ENCODE assay signal across 27 cellular contexts in genomic region chr17:44257815-44258750, GRCh38. TPM values are rescaled to one million over a fixed set of nuclear protein-coding genes. Genes with fewer than 3 reads are reported as not detected.
"Had no signal": no experiment of that assay in that cellular context is flagged by ENCODE, and none has a peak within 500 bp of the region (broad histone marks: within the 10 kb centered on the region; RNA-seq: fewer than 3 reads in every experiment).

No MANE protein-coding gene starts in this region.

- DNase-seq: activated CD4-positive, alpha-beta T cell treated with anti-CD3 and anti-CD28 coated beads, Interleukin-2, amount 50 U/mL, for 1 hour; activated CD8-positive, alpha-beta memory T cell treated with anti-CD3 and anti-CD28 coated beads, Interleukin-2, amount 50 U/mL, for 4 hours; activated effector memory CD4-positive, alpha-beta T cell treated with Interleukin-2 at 50 U/mL for 16 hours; activated naive CD4-positive, alpha-beta T cell treated with anti-CD3 and anti-CD28 coated beads, Interleukin-2, amount 10 ng/mL, durations not matched to agents 7 days and 5 days; activated naive CD8-positive, alpha-beta T cell treated with anti-CD3 and anti-CD28 coated beads, Interleukin-2, amount 50 U/mL, for 24 hours; activated T-cell treated with anti-CD3 and anti-CD28 coated beads, Interleukin-2, amount 50 U/mL, for 4 hours; anterior cingulate cortex; brain microvascular endothelial cell; erythroblast; foreskin melanocyte; glutamatergic neuron; hypothalamus; islet precursor cell; occipital lobe; small intestine; stimulated activated CD4-positive, alpha-beta T cell treated with anti-CD3 and anti-CD28 coated beads, Interleukin-15, amount 100 ng/mL, for 24 hours; stimulated activated CD4-positive, alpha-beta T cell treated with anti-CD3 and anti-CD28 coated beads, Interleukin-2, amount 100 ng/mL, for 48 hours; T1000; testis had no signal

- H3K4me1 Mint-ChIP-seq: activated naive CD4-positive, alpha-beta T cell treated with anti-CD3 and anti-CD28 coated beads, Interleukin-2, amount 10 ng/mL, durations not matched to agents 7 days and 5 days; activated naive CD8-positive, alpha-beta T cell treated with anti-CD3 and anti-CD28 coated beads, Interleukin-2, amount 50 U/mL, for 24 hours; mesothelial cell of epicardium had no signal

- H3K9me3 Mint-ChIP-seq: activated naive CD4-positive, alpha-beta T cell treated with anti-CD3 and anti-CD28 coated beads, Interleukin-2, amount 10 ng/mL, durations not matched to agents 7 days and 5 days; activated naive CD8-positive, alpha-beta T cell treated with anti-CD3 and anti-CD28 coated beads, Interleukin-2, amount 50 U/mL, for 24 hours; activated T-cell treated with anti-CD3 and anti-CD28 coated beads, Interleukin-2, amount 50 U/mL, for 4 hours; mesothelial cell of epicardium; natural killer cell treated with Interleukin-12 subunit alpha and Interleukin-12 subunit beta and Interleukin-15 and Interleukin-18, amount 100 ng/mL, for 72 hours had no signal

- H3K4me3 Mint-ChIP-seq: activated naive CD4-positive, alpha-beta T cell treated with anti-CD3 and anti-CD28 coated beads, Interleukin-2, amount 10 ng/mL, durations not matched to agents 7 days and 5 days; activated naive CD8-positive, alpha-beta T cell treated with anti-CD3 and anti-CD28 coated beads, Interleukin-2, amount 50 U/mL, for 24 hours; activated T-cell treated with anti-CD3 and anti-CD28 coated beads, Interleukin-2, amount 50 U/mL, for 4 hours; mesothelial cell of epicardium; natural killer cell treated with Interleukin-12 subunit alpha and Interleukin-12 subunit beta and Interleukin-15 and Interleukin-18, amount 100 ng/mL, for 72 hours had no signal

- H3K4me3 ChIP-seq: coronary artery, testis, upper lobe of left lung had no signal

- H3K36me3 ChIP-seq: brain microvascular endothelial cell, upper lobe of left lung had no signal

- H3K9me3 ChIP-seq: testis, upper lobe of left lung had no signal

- H3K27ac ChIP-seq: brain microvascular endothelial cell, coronary artery, testis, upper lobe of left lung had no signal

- ATAC-seq: activated CD4-positive, CD25-positive, alpha-beta regulatory T cell treated with anti-CD3 and anti-CD28 coated beads, Interleukin-2, amount 50 U/mL, for 24 hours; activated naive CD8-positive, alpha-beta T cell treated with anti-CD3 and anti-CD28 coated beads, Interleukin-2, amount 50 U/mL, for 24 hours had no signal

- H3K4me1 ChIP-seq: testis, upper lobe of left lung had no signal

- H3K36me3 Mint-ChIP-seq: activated naive CD4-positive, alpha-beta T cell treated with anti-CD3 and anti-CD28 coated beads, Interleukin-2, amount 10 ng/mL, durations not matched to agents 7 days and 5 days; mesothelial cell of epicardium; natural killer cell treated with Interleukin-12 subunit alpha and Interleukin-12 subunit beta and Interleukin-15 and Interleukin-18, amount 100 ng/mL, for 72 hours had no signal

- H3K27ac Mint-ChIP-seq: activated naive CD4-positive, alpha-beta T cell treated with anti-CD3 and anti-CD28 coated beads, Interleukin-2, amount 10 ng/mL, durations not matched to agents 7 days and 5 days; activated naive CD8-positive, alpha-beta T cell treated with anti-CD3 and anti-CD28 coated beads, Interleukin-2, amount 50 U/mL, for 24 hours; mesothelial cell of epicardium had no signal

- H3K27me3 ChIP-seq: testis, upper lobe of left lung had no signal

RNA-seq across cellular contexts. Expression of gene SLC4A1, which starts 9.9 kb away (rescaled TPM):
- total RNA-seq: activated T-cell treated with anti-CD3 and anti-CD28 coated beads, Interleukin-2, amount 50 U/mL, for 4 hours; lung microvascular endothelial cell; mesothelial cell of epicardium; natural killer cell treated with Interleukin-12 subunit alpha and Interleukin-12 subunit beta and Interleukin-15 and Interleukin-18, amount 100 ng/mL, for 72 hours; T-helper 1 cell treated with Interleukin-12 subunit alpha and Interleukin-12 subunit beta and Interleukin-4 antibody, amounts not matched to agents 30 ng/mL and 1 ng/mL, for 36 hours had no signal
- polyA plus RNA-seq: small intestine had no signal

RNA-seq across cellular contexts. Expression of gene RUNDC3A, which starts 50.3 kb away (rescaled TPM):
- total RNA-seq: left lobe of liver, lung microvascular endothelial cell had no signal
